Comparison of ENCODE assay signal across 27 cellular contexts in the genomic region with DNA sequence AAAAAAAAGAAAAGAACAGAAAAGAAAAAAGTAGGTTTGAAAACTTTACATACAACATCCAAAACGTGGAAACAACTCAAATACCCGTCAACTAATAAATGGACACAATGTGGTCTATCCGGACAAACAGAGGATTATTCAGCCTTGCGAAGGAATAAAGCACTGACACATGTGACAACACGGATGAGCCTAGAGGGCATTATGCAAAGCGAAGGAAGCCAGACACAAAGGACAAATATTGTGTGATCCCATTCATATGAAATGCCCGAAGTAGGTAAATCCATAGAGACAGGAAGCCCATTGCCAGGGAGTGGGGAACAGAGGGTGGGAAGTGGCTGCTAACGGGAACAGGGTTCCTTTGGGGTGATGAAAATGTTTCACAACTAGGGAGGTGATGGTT. TPM values are rescaled to one million over a fixed set of nuclear protein-coding genes. Genes with fewer than 3 reads are reported as not detected.
DNase-seq lines count a peak whose midpoint lies in the region; ATAC-seq and TF ChIP-seq lines count a peak whose summit lies in the region.
"Had no signal": no experiment of that assay in that cellular context is flagged by ENCODE, and none has a peak within 500 bp of the region (broad histone marks: within the 10 kb centered on the region; RNA-seq: fewer than 3 reads in every experiment).

No MANE protein-coding gene starts in this region.

- H3K4me1 Mint-ChIP-seq in natural killer cell = no peaks in the 10 kb centered on the region
- H3K4me1 Mint-ChIP-seq: CD14-positive monocyte; CD8-positive, alpha-beta memory T cell had no signal

- DNase-seq in COLO829 (ENCODE audit: low spot score) (peak; percentile 65), NCI-H1048 (lab: John Stamatoyannopoulos, UW) (peak; percentile 63), SK-MEL-5 (ENCODE audit: low read depth, low spot score) (peak; percentile 99), natural killer cell (no peak), NCI-H2029 treated with DMSO at 0.1 percent for 48 hours (lab: John Stamatoyannopoulos, UW) (no peak)
- no peak for DNase-seq in activated CD4-positive, alpha-beta T cell treated with anti-CD3 and anti-CD28 coated beads, Interleukin-2, amount 50 U/mL, for 1 hour
- DNase-seq: 8988T; ACHN; AML-193; BE2C; Calu3; CD4-positive, alpha-beta T cell; CD8-positive, alpha-beta memory T cell; COR-L47; DMS53; DMS79 treated with DMSO at 0.1 percent for 48 hours; GF-D8; GM23248; H7 had no signal

- H3K4me3 Mint-ChIP-seq in natural killer cell = no peak overlapping the region
- H3K4me3 Mint-ChIP-seq: CD14-positive monocyte; CD4-positive, alpha-beta T cell; CD8-positive, alpha-beta memory T cell had no signal

- H3K36me3 Mint-ChIP-seq in natural killer cell = no peaks in the 10 kb centered on the region
- H3K36me3 Mint-ChIP-seq: CD14-positive monocyte; CD8-positive, alpha-beta memory T cell had no signal

- H3K9me3 Mint-ChIP-seq in natural killer cell = no peaks in the 10 kb centered on the region
- H3K9me3 Mint-ChIP-seq: CD14-positive monocyte; CD4-positive, alpha-beta T cell; CD8-positive, alpha-beta memory T cell had no signal

- in situ Hi-C loops in SK-MEL-5 (cut with HindIII; ENCODE audit: low pct_unique_long_range_greater_than_20kb, low sequenced_read_pairs) = no loop called here

- intact Hi-C loops in natural killer cell (cut with micrococcal nuclease) = no loop called here

- ATAC-seq in esophagus mucosa = peak; percentile 67
- no peak for ATAC-seq in natural killer cell
- no peak for ATAC-seq in GM21529 (IDR thresholded peaks at IDR 0.05; ENCODE audit: unreplicated experiment)
- ATAC-seq: A549, HCT116 had no signal

- TF ChIP-seq CTCF in natural killer cell (IDR thresholded peaks at IDR 0.05) = no peak

- H3K27me3 Mint-ChIP-seq in natural killer cell (ENCODE audit: low read depth in 2 of 2) = no peaks in the 10 kb centered on the region
- H3K27me3 Mint-ChIP-seq: CD4-positive, alpha-beta T cell had no signal

- no peak overlapping the region for H3K27ac Mint-ChIP-seq in natural killer cell
- H3K27ac Mint-ChIP-seq: CD14-positive monocyte; CD4-positive, alpha-beta T cell had no signal

RNA-seq across cellular contexts. Expression of a gene that starts 11.8 kb away (rescaled TPM):
- not detected in 2 replicates for total RNA-seq in SK-MEL-5 (2014; rRNA removed; shearing (Covaris generic))
- not detected in 2 replicates for polyA plus RNA-seq in SK-MEL-5 (2015; cell fraction: cytosol; rRNA removed)
- not detected in 2 replicates for polyA plus RNA-seq in SK-MEL-5 (2015; cell fraction: nucleus; rRNA removed)
- total RNA-seq in esophagus mucosa (not detected), natural killer cell (not detected)
- total RNA-seq: Calu3; CD4-positive, alpha-beta T cell; CD8-positive, alpha-beta memory T cell; Daoy; G401; GM23248; H1 had no signal
- polyA plus RNA-seq: A549; CD8-positive, alpha-beta memory T cell; GM23248; H1 had no signal

RNA-seq across cellular contexts. Expression of a gene that starts 29.8 kb away (rescaled TPM):
- 0.92 and 1.2 TPM in 2 replicates for total RNA-seq in SK-MEL-5 (2014; rRNA removed; shearing (Covaris generic))
- 3.0 and 3.3 TPM in 2 replicates for polyA plus RNA-seq in SK-MEL-5 (2015; cell fraction: cytosol; rRNA removed)
- 0.12 and 0.96 TPM in 2 replicates for polyA plus RNA-seq in SK-MEL-5 (2015; cell fraction: nucleus; rRNA removed)
- total RNA-seq in esophagus mucosa (not detected), natural killer cell (under 1 TPM; 0.09 to 0.48 (median 0.12) TPM)
- total RNA-seq: Calu3 had no signal

Comparison
In these comparisons a context has a peak if more than half of its experiments do, and no peak if none do; other contexts are left out.
1. DNase-seq: peak in COLO829 (single experiment), NCI-H1048 (single experiment) and SK-MEL-5 (single experiment); none in natural killer cell (single experiment), NCI-H2029 treated with DMSO at 0.1 percent for 48 hours (single experiment) and activated CD4-positive, alpha-beta T cell treated with anti-CD3 and anti-CD28 coated beads, Interleukin-2, amount 50 U/mL, for 1 hour (single experiment).